ENCODE assay signal across 8 cellular contexts in genomic region chr17:49574945-49575523, GRCh38. TPM values are rescaled to one million over a fixed set of nuclear protein-coding genes. Genes with fewer than 3 reads are reported as not detected.
DNase-seq lines count a peak whose midpoint lies in the region; ATAC-seq and TF ChIP-seq lines count a peak whose summit lies in the region.

No MANE protein-coding gene starts in this region.

- H3K4me3 ChIP-seq in BJ (ENCODE audit: low read depth, low read length) (peak overlapping the region; percentile 22), MM.1S (ENCODE audit: low read length) (peak overlapping the region; percentile 49), ectodermal cell (ENCODE audit: insufficient read depth, low read depth, low read length) (peak overlapping the region; percentile 82), neural progenitor cell (peak overlapping the region; percentile 98)

- H3K36me3 Mint-ChIP-seq in neural progenitor cell = no peaks in the 10 kb centered on the region

- H3K36me3 ChIP-seq in BJ (ENCODE audit: control insufficient read depth, insufficient read depth, low read length) (no peaks in the 10 kb centered on the region), MM.1S (replicated peaks; ENCODE audit: insufficient read depth, low read length) (no peaks in the 10 kb centered on the region), ectodermal cell (ENCODE audit: control insufficient read depth, insufficient read depth, low read length) (no peaks in the 10 kb centered on the region), neural progenitor cell (no peaks in the 10 kb centered on the region)

- H3K9me2 ChIP-seq in MM.1S (replicated peaks; ENCODE audit: insufficient read depth, low read length) = no peaks in the 10 kb centered on the region

- H3K4me2 ChIP-seq in MM.1S (ENCODE audit: low read depth, low read length) (peak overlapping the region; percentile 100), neural progenitor cell (peak overlapping the region; percentile 89)

- no peaks in the 10 kb centered on the region for H3K9me3 Mint-ChIP-seq in neural progenitor cell

- CTCF ChIA-PET in BJ (lab: Yijun Ruan, JAX) = interaction anchor here (0.7 to 18.4 kb wide), 11 partner anchors 9 to 423 kb away, joined by 3 to 638 read pairs (median 6); partner anchors contain the start of genes SLC35B1 and SPOP

- no peak overlapping the region for H3K27ac Mint-ChIP-seq in neural progenitor cell

- peaks cover 2% of the 10 kb centered on the region; the same call in 1 of the 2 replicates for H3K27me3 ChIP-seq in BJ (ENCODE audit: control insufficient read depth, insufficient read depth, low read length)
- peaks cover 63% of the 10 kb centered on the region for H3K27me3 ChIP-seq in MM.1S (replicated peaks; ENCODE audit: insufficient read depth, low read length)
- H3K27me3 ChIP-seq in ectodermal cell (ENCODE audit: control insufficient read depth, insufficient read depth, low read length, poor library complexity, severe bottlenecking) = peaks cover 33% of the 10 kb centered on the region
- H3K27me3 ChIP-seq in neural progenitor cell = peaks cover 35% of the 10 kb centered on the region

- H3K79me2 ChIP-seq in MM.1S (ENCODE audit: low read length) (no peaks in the 10 kb centered on the region), neural progenitor cell (ENCODE audit: low read depth) (peaks cover 8% of the 10 kb centered on the region)

- peak overlapping the region; percentile 81 for H3K4me3 Mint-ChIP-seq in neural progenitor cell

- WGBS in ectodermal cell, 2 experiments = 17 to 31% methylated on average over 10 to 11 of the region's 11 CpGs

- H3K4me1 Mint-ChIP-seq in neural progenitor cell = peaks cover 15% of the 10 kb centered on the region

- H2AFZ ChIP-seq in MM.1S (ENCODE audit: low read length) (peak overlapping the region; percentile 71; the same call in 1 of the 2 replicates), neural progenitor cell (replicated peaks) (peak overlapping the region; percentile 92)

- ATAC-seq in HG03175 (IDR thresholded peaks at IDR 0.05; ENCODE audit: unreplicated experiment) (no peak), GM21529 (IDR thresholded peaks at IDR 0.05; ENCODE audit: unreplicated experiment) (no peak)

- H3K4me1 ChIP-seq in MM.1S (ENCODE audit: low read length) (peaks cover 16% of the 10 kb centered on the region), ectodermal cell (ENCODE audit: control insufficient read depth, insufficient read depth, low read length) (peaks cover 11% of the 10 kb centered on the region), neural progenitor cell (peaks cover 18% of the 10 kb centered on the region)

- H3K9me3 ChIP-seq in MM.1S (replicated peaks; ENCODE audit: insufficient read depth, low read length) (no peaks in the 10 kb centered on the region), ectodermal cell (ENCODE audit: control insufficient read depth, low read length) (no peaks in the 10 kb centered on the region), neural progenitor cell (ENCODE audit: low read depth) (no peaks in the 10 kb centered on the region)

- POLR2A ChIA-PET in BJ (lab: Charles Lee) = interaction anchor here (0.6 kb wide), 2 partner anchors 43 to 133 kb away, joined by 10 to 21 read pairs; no protein-coding TSS in a partner anchor

- H3K27me3 Mint-ChIP-seq in neural progenitor cell (ENCODE audit: insufficient read depth, low read depth) = peaks cover 41% of the 10 kb centered on the region

- H3K27ac ChIP-seq in MM.1S (ENCODE audit: low read length) (no peak overlapping the region), ectodermal cell (ENCODE audit: insufficient read depth, low read depth, low read length, poor library complexity, severe bottlenecking) (no peak overlapping the region), neural progenitor cell (no peak overlapping the region)

- peaks cover 13% of the 10 kb centered on the region for H3F3A ChIP-seq in MM.1S (ENCODE audit: insufficient read depth, low read length)
- H3F3A ChIP-seq in neural progenitor cell (ENCODE audit: low read depth) = peaks cover 49% of the 10 kb centered on the region

- DNase-seq in BJ (ENCODE audit: low read depth) (no peak), MM.1S (no peak), neural progenitor cell (ENCODE audit: low spot score) (no peak), HCEC 1CT (no peak), islet precursor cell (no peak)

- H4K20me1 ChIP-seq in MM.1S (ENCODE audit: insufficient read depth, low read length) (no peaks in the 10 kb centered on the region), neural progenitor cell (ENCODE audit: low read depth) (peaks cover 13% of the 10 kb centered on the region)

- H3K9ac ChIP-seq in MM.1S (ENCODE audit: low read length) (no peak overlapping the region), neural progenitor cell (no peak overlapping the region)

- TF ChIP-seq CTCF in BJ (IDR thresholded peaks at IDR 0.05; ENCODE audit: insufficient read depth, low read depth, low read length) = no peak
- TF ChIP-seq CTCF in MM.1S (IDR thresholded peaks at IDR 0.05; ENCODE audit: low read length) = no peak
- TF ChIP-seq CTCF in neural progenitor cell (IDR thresholded peaks at IDR 0.05) = no peak

RNA-seq across cellular contexts. Expression of gene NXPH3, which starts 0.6 kb away (rescaled TPM):
- polyA plus RNA-seq in BJ (2011; rRNA removed) = 5.0 and 9.3 TPM in 2 replicates
- 4.7 and 6.1 TPM in 2 replicates for polyA minus RNA-seq in BJ (2011; rRNA and poly(A)+ RNA removed)
- 10.9 TPM for polyA plus RNA-seq in ectodermal cell (2013, experiment 1 of 4)
- 12.1 TPM for polyA plus RNA-seq in ectodermal cell (2013, experiment 2 of 4)
- 10.8 TPM for polyA plus RNA-seq in ectodermal cell (2013, experiment 3 of 4)
- 12.6 TPM for polyA plus RNA-seq in ectodermal cell (2013, experiment 4 of 4)
- total RNA-seq in neural progenitor cell (ENCODE audit: low replicate concordance) = 3.6 and 10.7 TPM in 2 replicates

Comparison
In these comparisons a context has a peak if more than half of its experiments do, and no peak if none do; other contexts are left out.
1. H3K4me3 ChIP-seq: peak in every context shown above with its lines; median percentile 98 in neural progenitor cell; 82 in ectodermal cell; 49 in MM.1S; 22 in BJ.